In genomic region chr7:50676754-50677153, GRCh38 we compare ENCODE assay signal across 1 cellular context.
TF ChIP-seq lines count a peak whose summit lies in the region.

No MANE protein-coding gene starts in this region.

TF ChIP-seq in GM23338, 12 proteins besides CTCF, POLR2A, EP300 and RAD21 (continued from another document):
- no peak for TF ChIP-seq EZH2 (IDR thresholded peaks at IDR 0.05; ENCODE audit: low read depth, unreplicated experiment)
- no peak for TF ChIP-seq REST (IDR thresholded peaks at IDR 0.05; ENCODE audit: unreplicated experiment)
